ENCODE assay signal across 8 cellular contexts in genomic region chr19:18919086-18919894, GRCh38. TPM values are rescaled to one million over a fixed set of nuclear protein-coding genes. Genes with fewer than 3 reads are reported as not detected.
DNase-seq lines count a peak whose midpoint lies in the region; ATAC-seq, FAIRE-seq and TF ChIP-seq lines count a peak whose summit lies in the region.

COPE (minus strand) TSS chr19:18919387; CDS start chr19:18919348, 39 bp downstream.
DDX49 (plus strand) TSS chr19:18919715; CDS start chr19:18919742, 27 bp downstream.

- intact Hi-C loops in Right ventricle myocardium superior (cut with DNase I), result no loop called here
- intact Hi-C loops in pancreas (cut with DNase I), result no loop called here
- intact Hi-C loops in tibial artery (cut with DNase I; ENCODE audit: low total_unique reads), result no loop called here

- peak; percentile 98 for FAIRE-seq in pancreas (lab: Jason Lieb, UNC)

- WGBS in pancreas, 2 donors, result 0% methylated on average over 71 of the region's 71 CpGs

- H3K9me3 Mint-ChIP-seq in activated naive CD8-positive, alpha-beta T cell treated with anti-CD3 and anti-CD28 coated beads, Interleukin-2, amount 50 U/mL, for 24 hours, result no peaks in the 10 kb centered on the region

- H3K36me3 ChIP-seq in pancreas (peaks cover 0 to 20% (median 4%) of the 10 kb centered on the region in 3 donors), tibial artery (peaks cover 29 to 51% (median 41%) of the 10 kb centered on the region in 3 donors)

- TF ChIP-seq CTCF in GM12864 (IDR thresholded peaks at IDR 0.05; ENCODE audit: low read depth, low read length, missing control alignments) (no peak), pancreas (IDR thresholded peaks at IDR 0.05) (no peak), tibial artery (IDR thresholded peaks at IDR 0.05) (peak in 1 of 2 experiments; percentile 20)

- DNase-seq in GM12864 (ENCODE audit: low read depth) (peak; percentile 100), NCI-H1417 treated with DMSO at 0.1 percent for 48 hours (lab: John Stamatoyannopoulos, UW) (peak; percentile 98), SW480 (ENCODE audit: low spot score) (peak; percentile 100), Right ventricle myocardium superior (peak; percentile 99), pancreas (peak; percentile 89 to 98 (median 96)), tibial artery (peak; percentile 99)
- DNase-seq in activated naive CD8-positive, alpha-beta T cell treated with anti-CD3 and anti-CD28 coated beads, Interleukin-2, amount 50 U/mL, for 24 hours, result peak; percentile 98

- ATAC-seq in HG02759 (IDR thresholded peaks at IDR 0.05; ENCODE audit: unreplicated experiment) (peak; percentile 92), Right ventricle myocardium superior (ENCODE audit: poor library complexity) (peak; percentile 98), pancreas (peak; percentile 97 to 99 (median 97))
- peak; percentile 96 for ATAC-seq in activated naive CD8-positive, alpha-beta T cell treated with anti-CD3 and anti-CD28 coated beads, Interleukin-2, amount 50 U/mL, for 24 hours

- peaks cover 43% of the 10 kb centered on the region for H3K36me3 Mint-ChIP-seq in activated naive CD8-positive, alpha-beta T cell treated with anti-CD3 and anti-CD28 coated beads, Interleukin-2, amount 50 U/mL, for 24 hours (ENCODE audit: low read depth)

- peak within 1 kb of the TSS; percentile 94 for H3K4me3 Mint-ChIP-seq in activated naive CD8-positive, alpha-beta T cell treated with anti-CD3 and anti-CD28 coated beads, Interleukin-2, amount 50 U/mL, for 24 hours

- peak within 1 kb of the TSS; percentile 82 to 95 (median 89) for H3K27ac ChIP-seq in pancreas
- peak within 1 kb of the TSS; percentile 83 to 86 for H3K27ac ChIP-seq in tibial artery

- H3K27me3 ChIP-seq in pancreas (no peaks in the 10 kb centered on the region), tibial artery (no peaks in the 10 kb centered on the region)

- H3K9me3 ChIP-seq in pancreas, result no peaks in the 10 kb centered on the region
- no peaks in the 10 kb centered on the region for H3K9me3 ChIP-seq in tibial artery

- H3K4me1 ChIP-seq in pancreas, result peaks cover 6 to 23% (median 9%) of the 10 kb centered on the region in 3 donors
- H3K4me1 ChIP-seq in tibial artery, result peaks cover 0 to 55% (median 29%) of the 10 kb centered on the region in 4 donors

- H3K27me3 Mint-ChIP-seq in activated naive CD8-positive, alpha-beta T cell treated with anti-CD3 and anti-CD28 coated beads, Interleukin-2, amount 50 U/mL, for 24 hours, result peaks cover 3% of the 10 kb centered on the region

- peak within 1 kb of the TSS; percentile 94 for H3K27ac Mint-ChIP-seq in activated naive CD8-positive, alpha-beta T cell treated with anti-CD3 and anti-CD28 coated beads, Interleukin-2, amount 50 U/mL, for 24 hours

- peaks cover 50% of the 10 kb centered on the region for H3K4me1 Mint-ChIP-seq in activated naive CD8-positive, alpha-beta T cell treated with anti-CD3 and anti-CD28 coated beads, Interleukin-2, amount 50 U/mL, for 24 hours

- H3K4me3 ChIP-seq in GM12864 (ENCODE audit: low read depth, low read length), result peak within 1 kb of the TSS; percentile 97
- peak within 1 kb of the TSS; percentile 78 to 100 (median 94) for H3K4me3 ChIP-seq in pancreas
- H3K4me3 ChIP-seq in tibial artery, result peak within 1 kb of the TSS; percentile 84 to 87

RNA-seq across cellular contexts. Expression of gene COPE, which starts in this region (rescaled TPM):
- total RNA-seq in Right ventricle myocardium superior (121 TPM), pancreas (100 to 1,000 TPM in 1 of 6 donors, 10 to 100 TPM in 5; 58.2 to 107 (median 91.2) TPM)
- 100 to 1,000 TPM; 152 to 200 TPM for polyA plus RNA-seq in pancreas

RNA-seq across cellular contexts. Expression of gene DDX49, which starts in this region (rescaled TPM):
- total RNA-seq in Right ventricle myocardium superior, result 19.2 TPM
- total RNA-seq in pancreas, result 10 to 100 TPM; 17.5 to 30.9 (median 24.0) TPM
- polyA plus RNA-seq in pancreas, result 10 to 100 TPM; 40.3 to 42.2 TPM

Comparison
In these comparisons a context has a peak if more than half of its experiments do, and no peak if none do; other contexts are left out.
1. Peak in every context shown above with its lines: DNase-seq, ATAC-seq, H3K4me3 ChIP-seq and H3K27ac ChIP-seq.